15 cellular contexts compared by ENCODE assay signal in genomic region chr6:79546186-79546585, GRCh38. TPM values are rescaled to one million over a fixed set of nuclear protein-coding genes. Genes with fewer than 3 reads are reported as not detected.
DNase-seq lines count a peak whose midpoint lies in the region; ATAC-seq and TF ChIP-seq lines count a peak whose summit lies in the region.
"Had no signal": no experiment of that assay in that cellular context is flagged by ENCODE, and none has a peak within 500 bp of the region (broad histone marks: within the 10 kb centered on the region; RNA-seq: fewer than 3 reads in every experiment).

No MANE protein-coding gene starts in this region.

- H3K27ac ChIP-seq in right atrium auricular region = peak overlapping the region; percentile 9 to 70
- H3K27ac ChIP-seq in endodermal cell (ENCODE audit: low read depth, low read length) = no peak overlapping the region
- peak overlapping the region; percentile 15 for H3K27ac ChIP-seq in vagina

- no peak for ATAC-seq in Right ventricle myocardium inferior
- ATAC-seq in GM21515 (IDR thresholded peaks at IDR 0.05; ENCODE audit: unreplicated experiment) = no peak
- no peak for ATAC-seq in HG02938 (IDR thresholded peaks at IDR 0.05; ENCODE audit: unreplicated experiment)
- ATAC-seq: activated CD4-positive, alpha-beta T cell treated with anti-CD3 and anti-CD28 coated beads for 36 hours; stimulated activated naive B cell treated with anti-CD40 and anti-IgM and Interleukin-4, amounts not matched to agents 10 μg/mL and 1 μg/mL and 100 μg/mL, for 72 hours had no signal

- H3K9me3 ChIP-seq in right atrium auricular region (no peaks in the 10 kb centered on the region), endodermal cell (ENCODE audit: control insufficient read depth, low read length) (no peaks in the 10 kb centered on the region), vagina (no peaks in the 10 kb centered on the region)
- H3K9me3 ChIP-seq: HAP-1 had no signal

- H3K36me3 Mint-ChIP-seq in endodermal cell (ENCODE audit: low read depth) = peaks cover 41% of the 10 kb centered on the region
- H3K36me3 Mint-ChIP-seq in nephron progenitor cell (ENCODE audit: low read depth) = peaks cover 52% of the 10 kb centered on the region
- H3K36me3 Mint-ChIP-seq: stimulated activated naive B cell treated with anti-CD40 and anti-IgM and Interleukin-4, amounts not matched to agents 10 μg/mL and 1 μg/mL and 100 μg/mL, for 72 hours had no signal

- TF ChIP-seq CTCF in right atrium auricular region (IDR thresholded peaks at IDR 0.05) (no peak), endodermal cell (conservative IDR thresholded peaks at IDR 0.05) (no peak), nephron progenitor cell (IDR thresholded peaks at IDR 0.05) (no peak), vagina (IDR thresholded peaks at IDR 0.05) (no peak)

- H3K4me1 Mint-ChIP-seq in endodermal cell = peaks cover 31% of the 10 kb centered on the region
- peaks cover 34% of the 10 kb centered on the region for H3K4me1 Mint-ChIP-seq in nephron progenitor cell

- WGBS in endodermal cell (ENCODE audit: insufficient coverage in 1 of 2, insufficient read length in 1 of 2), 2 experiments = 75 to 87% methylated on average over 3 of the region's 3 CpGs

- DNase-seq in right atrium auricular region (ENCODE audit: low spot score) (no peak), Right ventricle myocardium inferior (ENCODE audit: missing footprints) (no peak), endodermal cell (no peak), nephron progenitor cell (no peak), vagina (ENCODE audit: extremely low spot score in 2 of 2) (no peak), NCI-H2107 (lab: John Stamatoyannopoulos, UW) (no peak)
- DNase-seq: activated CD4-positive, alpha-beta T cell treated with anti-CD3 and anti-CD28 coated beads for 36 hours; activated effector memory CD4-positive, alpha-beta T cell treated with Interleukin-2 at 50 U/mL for 16 hours; GDM1; NCI-H345; SHP77 treated with DMSO at 0.1 percent for 48 hours; stimulated activated naive B cell treated with anti-CD40 and anti-IgM and Interleukin-4, amounts not matched to agents 10 μg/mL and 1 μg/mL and 100 μg/mL, for 72 hours had no signal

- H3K4me1 ChIP-seq in right atrium auricular region (peaks cover 0 to 24% of the 10 kb centered on the region in 2 donors), endodermal cell (ENCODE audit: control insufficient read depth, insufficient read depth, low read length) (peaks cover 15% of the 10 kb centered on the region), vagina (peaks cover 17% of the 10 kb centered on the region)

- TF ChIP-seq POLR2A in vagina (IDR thresholded peaks at IDR 0.05) = no peak

- H3K27ac Mint-ChIP-seq in endodermal cell (peak overlapping the region; percentile 11), nephron progenitor cell (peak overlapping the region; percentile 35)
- H3K27ac Mint-ChIP-seq: activated CD4-positive, alpha-beta T cell treated with anti-CD3 and anti-CD28 coated beads for 36 hours; stimulated activated naive B cell treated with anti-CD40 and anti-IgM and Interleukin-4, amounts not matched to agents 10 μg/mL and 1 μg/mL and 100 μg/mL, for 72 hours had no signal

- H3K4me3 ChIP-seq in right atrium auricular region (no peak overlapping the region), endodermal cell (ENCODE audit: low read length) (no peak overlapping the region), vagina (no peak overlapping the region)
- H3K4me3 ChIP-seq: HAP-1 had no signal

- no peaks in the 10 kb centered on the region for H3K36me3 ChIP-seq in right atrium auricular region
- H3K36me3 ChIP-seq in endodermal cell (ENCODE audit: control insufficient read depth, insufficient read depth, low read length) = peaks cover 27% of the 10 kb centered on the region
- no peaks in the 10 kb centered on the region for H3K36me3 ChIP-seq in vagina

- intact Hi-C loops in Right ventricle myocardium inferior (cut with DNase I) = no loop called here
- intact Hi-C loops in vagina (cut with DNase I) = no loop called here

- no peaks in the 10 kb centered on the region for H3K27me3 Mint-ChIP-seq in endodermal cell (ENCODE audit: insufficient read depth)
- H3K27me3 Mint-ChIP-seq in nephron progenitor cell (ENCODE audit: low read depth, poor library complexity) = no peaks in the 10 kb centered on the region
- H3K27me3 Mint-ChIP-seq: stimulated activated naive B cell treated with anti-CD40 and anti-IgM and Interleukin-4, amounts not matched to agents 10 μg/mL and 1 μg/mL and 100 μg/mL, for 72 hours had no signal

- no peak overlapping the region for H3K9ac ChIP-seq in endodermal cell (ENCODE audit: extremely low read depth, low read length, poor library complexity, severe bottlenecking)

- H3K27me3 ChIP-seq in right atrium auricular region (no peaks in the 10 kb centered on the region), endodermal cell (ENCODE audit: control insufficient read depth, insufficient read depth, low read length, poor library complexity, severe bottlenecking) (no peaks in the 10 kb centered on the region), vagina (no peaks in the 10 kb centered on the region)

- H3K4me3 Mint-ChIP-seq in endodermal cell = no peak overlapping the region
- H3K4me3 Mint-ChIP-seq in nephron progenitor cell = no peak overlapping the region
- H3K4me3 Mint-ChIP-seq: activated CD4-positive, alpha-beta T cell treated with anti-CD3 and anti-CD28 coated beads for 36 hours; stimulated activated naive B cell treated with anti-CD40 and anti-IgM and Interleukin-4, amounts not matched to agents 10 μg/mL and 1 μg/mL and 100 μg/mL, for 72 hours had no signal

- no peaks in the 10 kb centered on the region for H3K9me3 Mint-ChIP-seq in endodermal cell
- H3K9me3 Mint-ChIP-seq in nephron progenitor cell = no peaks in the 10 kb centered on the region
- H3K9me3 Mint-ChIP-seq: stimulated activated naive B cell treated with anti-CD40 and anti-IgM and Interleukin-4, amounts not matched to agents 10 μg/mL and 1 μg/mL and 100 μg/mL, for 72 hours had no signal

RNA-seq across cellular contexts. Expression of gene LCA5, which starts 9.0 kb away (rescaled TPM):
- 1 to 10 TPM; 2.6 to 2.7 TPM for total RNA-seq in right atrium auricular region
- total RNA-seq in Right ventricle myocardium inferior = 2.2 TPM
- 10 to 100 TPM in 1 of 2 donors, 1 to 10 TPM in 1; 6.4 to 11.1 TPM for total RNA-seq in endodermal cell
- polyA plus RNA-seq in endodermal cell (2013, experiment 1 of 2) = 6.8 TPM
- 6.7 TPM for polyA plus RNA-seq in endodermal cell (2013, experiment 2 of 2)
- 6.4 TPM for total RNA-seq in vagina
